ENCODE assay signal across 8 cellular contexts in the genomic region with DNA sequence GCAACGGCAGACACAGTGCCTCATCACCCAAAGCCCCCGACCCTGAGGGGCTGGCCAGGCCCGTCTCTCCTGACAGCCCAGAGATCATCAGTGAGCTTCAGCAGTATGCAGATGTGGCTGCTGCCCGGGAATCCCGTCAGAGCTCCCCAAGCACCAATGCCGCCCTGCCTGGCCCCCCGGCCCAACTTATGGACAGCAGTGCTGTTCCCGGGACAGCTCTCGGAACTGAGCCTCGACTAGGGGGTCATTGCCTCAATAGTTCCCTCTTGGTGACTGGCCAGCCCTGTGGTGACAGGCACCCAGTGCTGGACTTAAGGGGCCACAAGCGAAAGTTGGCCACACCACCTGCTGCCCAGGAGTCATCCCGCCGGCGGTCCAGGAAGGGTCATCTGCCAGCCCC. TPM values are rescaled to one million over a fixed set of nuclear protein-coding genes. Genes with fewer than 3 reads are reported as not detected.
"Had no signal": no experiment of that assay in that cellular context is flagged by ENCODE, and none has a peak within 500 bp of the region (broad histone marks: within the 10 kb centered on the region; RNA-seq: fewer than 3 reads in every experiment).

No MANE protein-coding gene starts in this region.

- H3K4me1 Mint-ChIP-seq: IgD-negative memory B cell had no signal

- H3K27me3 Mint-ChIP-seq: IgD-negative memory B cell had no signal

- H3K4me3 Mint-ChIP-seq: IgD-negative memory B cell had no signal

- H3K27ac ChIP-seq: HL-60 had no signal

- H3K4me3 ChIP-seq: K562 had no signal

- DNase-seq: IMR-90, KBM-7, KG1 had no signal

- H3K27ac Mint-ChIP-seq: IgD-negative memory B cell had no signal

- ATAC-seq: HepG2, K562 had no signal

- H3K9me3 Mint-ChIP-seq: IgD-negative memory B cell had no signal

RNA-seq across cellular contexts. Expression of a gene that starts 44.4 kb away (rescaled TPM):
- total RNA-seq: HT-29, K562 had no signal
- polyA plus RNA-seq: IgD-negative memory B cell, K562 had no signal
